9 cellular contexts compared by ENCODE assay signal in the genomic region with DNA sequence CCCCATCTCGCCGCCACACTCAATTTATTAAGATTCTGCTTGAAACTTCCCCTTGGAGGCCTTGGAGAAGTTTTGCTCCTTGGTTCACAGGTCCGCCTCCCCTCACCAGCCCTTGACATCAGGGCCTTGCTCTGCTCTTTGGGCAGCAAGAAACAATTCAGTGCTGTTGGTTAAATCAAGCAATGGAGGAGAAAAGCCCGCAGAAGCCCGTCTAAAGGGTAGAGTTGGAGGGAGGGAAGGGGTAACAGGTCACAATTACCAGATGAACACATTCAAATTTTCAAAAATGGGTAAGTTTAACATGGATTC. TPM values are rescaled to one million over a fixed set of nuclear protein-coding genes. Genes with fewer than 3 reads are reported as not detected.
DNase-seq lines count a peak whose midpoint lies in the region; ATAC-seq and TF ChIP-seq lines count a peak whose summit lies in the region.
"Had no signal": no experiment of that assay in that cellular context is flagged by ENCODE, and none has a peak within 500 bp of the region (broad histone marks: within the 10 kb centered on the region; RNA-seq: fewer than 3 reads in every experiment).

No MANE protein-coding gene starts in this region.

- peak overlapping the region; percentile 2; the same call in 1 of the 2 replicates for H2AFZ ChIP-seq in OCI-LY1 (ENCODE audit: low read length)

- peak overlapping the region; percentile 97 for H3K27ac Mint-ChIP-seq in activated CD4-positive, alpha-beta T cell treated with anti-CD3 and anti-CD28 coated beads for 36 hours

- peak overlapping the region; percentile 83 for H3K4me3 Mint-ChIP-seq in activated CD4-positive, alpha-beta T cell treated with anti-CD3 and anti-CD28 coated beads for 36 hours

- H3K27me3 ChIP-seq in OCI-LY1 (ENCODE audit: insufficient read depth, low read length), result no peaks in the 10 kb centered on the region
- no peaks in the 10 kb centered on the region for H3K27me3 ChIP-seq in breast epithelium
- H3K27me3 ChIP-seq in thoracic aorta (replicated peaks; ENCODE audit: insufficient read depth), result no peaks in the 10 kb centered on the region

- CTCF ChIA-PET in activated CD4-positive, alpha-beta T cell treated with anti-CD3 and anti-CD28 coated beads for 36 hours (lab: Charles Lee), result interaction anchor here (1.0 to 3.1 kb wide), 6 partner anchors 62 to 171 kb away, joined by 3 to 55 read pairs (median 4); partner anchors contain the start of genes PARP14 and WDR5B

- H3K9me3 Mint-ChIP-seq in activated CD4-positive, alpha-beta T cell treated with anti-CD3 and anti-CD28 coated beads for 36 hours (ENCODE audit: low read depth), result no peaks in the 10 kb centered on the region

- H3K4me1 Mint-ChIP-seq in activated CD4-positive, alpha-beta T cell treated with anti-CD3 and anti-CD28 coated beads for 36 hours, result peaks cover 61% of the 10 kb centered on the region

- peak; percentile 18 for ATAC-seq in activated CD4-positive, alpha-beta T cell treated with anti-CD3 and anti-CD28 coated beads for 36 hours
- ATAC-seq in thoracic aorta (ENCODE audit: insufficient number of reproducible peaks, low FRiP score, low read depth), result no peak

- H3K9me3 ChIP-seq in OCI-LY1 (ENCODE audit: low read length) (no peaks in the 10 kb centered on the region), breast epithelium (no peaks in the 10 kb centered on the region), thoracic aorta (no peaks in the 10 kb centered on the region)

- H3K79me2 ChIP-seq in OCI-LY1 (ENCODE audit: insufficient read depth, low read length), result no peaks in the 10 kb centered on the region

- TF ChIP-seq CTCF in OCI-LY1 (IDR thresholded peaks at IDR 0.05; ENCODE audit: low read length) (no peak), breast epithelium (IDR thresholded peaks at IDR 0.05) (no peak), lower leg skin (IDR thresholded peaks at IDR 0.05) (no peak), thoracic aorta (IDR thresholded peaks at IDR 0.05) (no peak)

- peak overlapping the region; percentile 12 for H3K27ac ChIP-seq in OCI-LY1 (ENCODE audit: low read depth, low read length, poor library complexity, severe bottlenecking)
- H3K27ac ChIP-seq in breast epithelium, result peak overlapping the region; percentile 93
- H3K27ac ChIP-seq in thoracic aorta, result peak overlapping the region; percentile 68 to 89
- H3K27ac ChIP-seq: cardiac muscle cell had no signal

- H4K20me1 ChIP-seq in OCI-LY1 (ENCODE audit: insufficient read depth, low read length), result no peaks in the 10 kb centered on the region

- H3K36me3 Mint-ChIP-seq in activated CD4-positive, alpha-beta T cell treated with anti-CD3 and anti-CD28 coated beads for 36 hours (ENCODE audit: low read depth), result peaks cover 57% of the 10 kb centered on the region

- H3K36me3 ChIP-seq in OCI-LY1 (ENCODE audit: insufficient read depth, low read length) (no peaks in the 10 kb centered on the region), breast epithelium (no peaks in the 10 kb centered on the region), thoracic aorta (peaks cover 6% of the 10 kb centered on the region)
- H3K36me3 ChIP-seq: cardiac muscle cell had no signal

- H3K4me3 ChIP-seq in OCI-LY1 (ENCODE audit: low read depth, low read length, poor library complexity, severe bottlenecking) (peak overlapping the region; percentile 70), breast epithelium (peak overlapping the region; percentile 71 to 86 (median 77)), lower leg skin (ENCODE audit: low read depth, poor library complexity, severe bottlenecking) (peak overlapping the region; percentile 79), thoracic aorta (peak overlapping the region; percentile 91)

- peak overlapping the region; percentile 68 for H3K4me2 ChIP-seq in OCI-LY1 (ENCODE audit: low read length)

- no peaks in the 10 kb centered on the region for H3K9me2 ChIP-seq in OCI-LY1 (ENCODE audit: low read depth, low read length)

- DNase-seq in activated CD4-positive, alpha-beta T cell treated with anti-CD3 and anti-CD28 coated beads for 36 hours, result peak; percentile 38
- no peak for DNase-seq in activated CD4-positive, alpha-beta T cell treated with anti-CD3 and anti-CD28 coated beads for 1 hour
- DNase-seq in breast epithelium (ENCODE audit: low spot score in 2 of 2) (no peak), lower leg skin (ENCODE audit: low spot score in 2 of 2) (no peak), thoracic aorta (ENCODE audit: low spot score) (no peak), ecto neural progenitor cell (ENCODE audit: low spot score) (no peak), foreskin melanocyte (no peak)

- no peak for TF ChIP-seq POLR2A in breast epithelium (IDR thresholded peaks at IDR 0.05)
- no peak for TF ChIP-seq POLR2A in lower leg skin (IDR thresholded peaks at IDR 0.05)

- no peaks in the 10 kb centered on the region for H3K27me3 Mint-ChIP-seq in activated CD4-positive, alpha-beta T cell treated with anti-CD3 and anti-CD28 coated beads for 36 hours

- H3K9ac ChIP-seq in OCI-LY1 (ENCODE audit: low read length), result peak overlapping the region; percentile 72

- intact Hi-C loops in activated CD4-positive, alpha-beta T cell treated with anti-CD3 and anti-CD28 coated beads for 36 hours (cut with DNase I, micrococcal nuclease), result loop anchor here (1.0 to 5.0 kb wide), 7 partner anchors 13 to 1016 kb away; partner anchors contain the start of genes FAM162A (in 1 of the 2), HSPBAP1 (in 1 of the 2), POLQ (in 1 of the 2) and SEMA5B (in 1 of the 2)
- intact Hi-C loops in breast epithelium (cut with DNase I; ENCODE audit: low total_unique reads) (loop anchor here (2.0 kb wide), 1 partner anchor 117 kb away; the partner anchor contains the start of gene PARP14), lower leg skin (cut with DNase I; ENCODE audit: low total_unique reads) (no loop called here)

- H3F3A ChIP-seq in OCI-LY1 (ENCODE audit: insufficient read depth, low read length), result no peaks in the 10 kb centered on the region

- WGBS in lower leg skin, 2 donors, result 17 to 25% methylated on average over 5 of the region's 5 CpGs

- H3K4me1 ChIP-seq in OCI-LY1 (ENCODE audit: insufficient read depth, low read length, severe bottlenecking) (peaks cover 38% of the 10 kb centered on the region), breast epithelium (peaks cover 0 to 9% of the 10 kb centered on the region in 2 donors), thoracic aorta (ENCODE audit: control insufficient read depth in 1 of 2, low read depth in 2 of 2) (peaks cover 11 to 35% of the 10 kb centered on the region in 2 donors)

- POLR2A ChIA-PET in activated CD4-positive, alpha-beta T cell treated with anti-CD3 and anti-CD28 coated beads for 36 hours (lab: Charles Lee), result interaction anchor here (1.0 kb wide), 1 partner anchor 116 kb away, joined by 4 read pairs; no protein-coding TSS in a partner anchor

RNA-seq across cellular contexts. Expression of gene PARP9, which starts 0.4 kb away (rescaled TPM):
- 10 to 100 TPM; 39.9 to 46.0 TPM for total RNA-seq in activated CD4-positive, alpha-beta T cell treated with anti-CD3 and anti-CD28 coated beads for 36 hours
- total RNA-seq in breast epithelium (10 to 100 TPM; 17.4 to 55.1 (median 39.7) TPM), lower leg skin (10 to 100 TPM in 1 of 4 donors, 1 to 10 TPM in 3; 4.9 to 10.1 (median 7.3) TPM), thoracic aorta (10 to 100 TPM; 31.8 to 38.0 TPM)

RNA-seq across cellular contexts. Expression of gene DTX3L, which starts 0.5 kb away (rescaled TPM):
- 10 to 100 TPM; 42.0 to 52.0 TPM for total RNA-seq in activated CD4-positive, alpha-beta T cell treated with anti-CD3 and anti-CD28 coated beads for 36 hours
- total RNA-seq in breast epithelium (10 to 100 TPM; 19.0 to 30.1 (median 29.2) TPM), lower leg skin (10 to 100 TPM in 1 of 4 donors, 1 to 10 TPM in 3; 7.8 to 14.2 (median 9.4) TPM), thoracic aorta (10 to 100 TPM; 16.2 to 31.5 TPM)

RNA-seq across cellular contexts. Expression of gene PARP15, which starts 13.8 kb away (rescaled TPM):
- total RNA-seq in activated CD4-positive, alpha-beta T cell treated with anti-CD3 and anti-CD28 coated beads for 36 hours, result 1 to 10 TPM; 7.8 to 8.7 TPM
- total RNA-seq in breast epithelium (1 to 10 TPM; 2.9 to 5.6 (median 5.4) TPM), lower leg skin (under 1 TPM in 3 of 4 donors, not detected in 1; 0.29 to 0.71 (median 0.38) TPM), thoracic aorta (1 to 10 TPM; 4.0 to 4.1 TPM)
- total RNA-seq: cardiac muscle cell had no signal

RNA-seq across cellular contexts. Expression of gene KPNA1, which starts 48.9 kb away (rescaled TPM):
- total RNA-seq in activated CD4-positive, alpha-beta T cell treated with anti-CD3 and anti-CD28 coated beads for 36 hours, result 10 to 100 TPM; 37.5 to 42.6 TPM
- 10 to 100 TPM; 40.3 to 51.7 (median 42.4) TPM for total RNA-seq in breast epithelium
- total RNA-seq in lower leg skin, result 10 to 100 TPM; 21.4 to 41.3 (median 27.6) TPM
- 10 to 100 TPM; 30.7 to 59.2 TPM for total RNA-seq in thoracic aorta

Comparison
In these comparisons a context has a peak if more than half of its experiments do, and no peak if none do; other contexts are left out.
1. H3K27ac ChIP-seq: peak in every context shown above with its lines; median percentile 93 in breast epithelium; 78 in thoracic aorta; 12 in OCI-LY1.